Comparison of ENCODE assay signal across 26 cellular contexts in the genomic region with DNA sequence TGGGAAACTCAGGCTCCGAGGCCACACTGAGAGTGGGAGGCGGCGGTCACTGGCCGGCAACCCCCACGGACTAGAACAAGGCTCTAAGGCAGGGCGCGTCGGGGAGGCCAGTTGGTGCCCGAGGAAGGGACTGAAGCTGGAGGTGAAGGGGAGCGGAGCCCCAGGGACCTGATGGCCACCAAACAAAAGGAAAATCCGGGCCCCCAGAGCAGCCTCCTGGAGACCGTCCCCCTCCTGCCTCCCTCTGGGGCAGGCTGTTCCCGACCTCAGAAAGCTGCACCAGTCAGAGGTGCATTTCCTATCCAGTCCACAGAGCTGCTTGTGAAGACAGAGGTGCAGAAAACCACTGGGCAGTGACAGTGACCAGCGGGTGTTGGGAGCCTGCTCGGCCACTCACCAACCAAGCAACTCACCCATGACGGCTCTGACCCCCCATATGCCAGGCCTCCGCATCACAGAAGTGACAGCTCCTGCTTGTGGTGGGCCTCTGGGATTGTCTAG.
DNase-seq lines count a peak whose midpoint lies in the region; ATAC-seq and TF ChIP-seq lines count a peak whose summit lies in the region.
"Had no signal": no experiment of that assay in that cellular context is flagged by ENCODE, and none has a peak within 500 bp of the region (broad histone marks: within the 10 kb centered on the region; RNA-seq: fewer than 3 reads in every experiment).

No MANE protein-coding gene starts in this region.

- no peak for TF ChIP-seq CTCF in osteoblast (IDR thresholded peaks at IDR 0.05; ENCODE audit: extremely low read depth, low read depth, low read length)
- no peak for TF ChIP-seq CTCF in uterus (IDR thresholded peaks at IDR 0.05)

- intact Hi-C loops in left ventricle myocardium superior (cut with micrococcal nuclease) (no loop called here), cardiac septum (cut with DNase I) (no loop called here), uterus (cut with DNase I; ENCODE audit: low total_unique reads) (no loop called here)

- H3K4me1 ChIP-seq in osteoblast (ENCODE audit: insufficient read depth, low read length) (peaks cover 8% of the 10 kb centered on the region), uterus (peaks cover 0 to 10% of the 10 kb centered on the region in 2 donors)
- H3K4me1 ChIP-seq: HAP-1 had no signal

- no peak overlapping the region for H3K4me3 ChIP-seq in osteoblast (ENCODE audit: insufficient read depth, low read length)
- no peak overlapping the region for H3K4me3 ChIP-seq in uterus
- H3K4me3 ChIP-seq: HAP-1, MG63, SJSA1 had no signal

- H2AFZ ChIP-seq in osteoblast (ENCODE audit: low read length) = no peak overlapping the region

- H3K36me3 ChIP-seq in osteoblast (ENCODE audit: insufficient read depth, low read length) (no peaks in the 10 kb centered on the region), uterus (no peaks in the 10 kb centered on the region)
- H3K36me3 ChIP-seq: HAP-1, MG63, SJSA1 had no signal

- H3K27ac ChIP-seq in osteoblast (ENCODE audit: low read depth, low read length) (no peak overlapping the region), uterus (no peak overlapping the region)
- H3K27ac ChIP-seq: C4-2B, SJSA1 had no signal

- no peak for ATAC-seq in left ventricle myocardium superior
- ATAC-seq in HG03280 (IDR thresholded peaks at IDR 0.05; ENCODE audit: unreplicated experiment) = no peak
- ATAC-seq: PC-3 had no signal

- DNase-seq in left ventricle myocardium superior (peak; percentile 17), cardiac septum (ENCODE audit: low spot score) (no peak), left kidney (ENCODE audit: low read depth, low spot score) (peak; percentile 34), osteoblast (ENCODE audit: insufficient read length, low spot score, missing footprints) (peak; percentile 58), uterus (peak; percentile 4 to 8), amniotic stem cell (lab: John Stamatoyannopoulos, UW) (no peak)
- DNase-seq: CD8-positive, alpha-beta memory T cell; DMS79 treated with DMSO at 0.1 percent for 48 hours; GF-D8; GOT3; HFFc6; KBM-7; MG63; NCI-H1105 treated with DMSO at 0.1 percent for 48 hours; NCI-H146; NCI-H1930; NCI-H2107; NCI-H524; NCI-H82; NK-92 treated with Interleukin-12 subunit alpha and Interleukin-12 subunit beta, amount 100 ng/mL, for 24 hours; PC-3; Right ventricle myocardium superior had no signal

- H3K9me3 ChIP-seq in osteoblast (ENCODE audit: low read depth, low read length) (no peaks in the 10 kb centered on the region), uterus (no peaks in the 10 kb centered on the region)
- H3K9me3 ChIP-seq: HAP-1, MG63, SJSA1 had no signal

- no peak overlapping the region for H3K4me2 ChIP-seq in osteoblast (ENCODE audit: insufficient read depth, low read length)

- H3K79me2 ChIP-seq in osteoblast (ENCODE audit: insufficient read depth, low read length) = no peaks in the 10 kb centered on the region

- H4K20me1 ChIP-seq in osteoblast (ENCODE audit: insufficient read depth, low read length) = no peaks in the 10 kb centered on the region

- H3K27me3 ChIP-seq in osteoblast (ENCODE audit: insufficient read depth, low read length) = no peaks in the 10 kb centered on the region
- no peaks in the 10 kb centered on the region for H3K27me3 ChIP-seq in uterus
- H3K27me3 ChIP-seq: MG63 had no signal

- TF ChIP-seq POLR2A in uterus (IDR thresholded peaks at IDR 0.05) = no peak

Comparison
In these comparisons a context has a peak if more than half of its experiments do, and no peak if none do; other contexts are left out.
1. DNase-seq: peak in left ventricle myocardium superior (single experiment), left kidney (single experiment), osteoblast (single experiment) and uterus (2 of 2); none in cardiac septum (single experiment) and amniotic stem cell (single experiment).